ENCODE assay signal across 1 cellular context in genomic region chr2:190980630-190981214, GRCh38.
TF ChIP-seq lines count a peak whose summit lies in the region.

No MANE protein-coding gene starts in this region.

TF ChIP-seq in liver, 16 proteins besides CTCF, POLR2A, EP300 and RAD21 (continued from another document):
- no peak for TF ChIP-seq ZBTB33 (IDR thresholded peaks at IDR 0.05)
- TF ChIP-seq RXRA (IDR thresholded peaks at IDR 0.05) = no peak
- no peak for TF ChIP-seq JUND (IDR thresholded peaks at IDR 0.05)
- no peak for TF ChIP-seq GABPA (IDR thresholded peaks at IDR 0.05 in 1 of 2, conservative IDR thresholded peaks at IDR 0.05 in 1 of 2)
